1 cellular context compared by ENCODE assay signal in the genomic region with DNA sequence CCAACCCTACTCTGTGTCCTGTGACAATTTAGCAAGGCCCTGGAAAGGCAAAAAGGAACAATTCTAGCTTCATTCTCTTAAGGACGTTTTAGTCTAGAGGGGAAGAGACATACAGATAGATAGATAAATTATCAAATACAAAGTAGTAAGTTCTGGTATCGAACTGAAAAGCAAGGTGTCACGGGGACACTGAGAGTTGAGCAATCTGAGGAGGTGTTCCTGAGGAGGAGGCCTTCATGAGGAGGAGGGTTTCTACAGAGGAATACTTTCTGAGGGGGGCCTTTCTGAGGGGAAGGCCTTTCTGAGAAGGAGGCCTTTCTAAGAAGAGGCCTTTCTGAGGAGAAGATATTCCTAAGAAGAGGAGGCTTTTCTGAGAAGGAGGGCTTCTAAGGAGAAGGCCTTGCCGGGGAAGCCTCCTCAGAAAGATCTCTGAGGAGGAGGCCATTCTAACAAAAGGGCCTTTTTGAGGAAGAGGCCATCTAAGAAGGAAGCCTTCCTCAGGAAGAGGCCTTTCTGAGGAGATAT.
TF ChIP-seq lines count a peak whose summit lies in the region.

No MANE protein-coding gene starts in this region.

TF ChIP-seq in GM12878, 131 proteins besides CTCF, POLR2A, EP300 and RAD21:
- TF ChIP-seq MXI1 (IDR thresholded peaks at IDR 0.05; ENCODE audit: low read depth, low read length) (no peak), PAX5 (IDR thresholded peaks at IDR 0.05; ENCODE audit: borderline replicate concordance, low read depth, low read length) (no peak), ZBTB40 (IDR thresholded peaks at IDR 0.05; ENCODE audit: borderline replicate concordance) (no peak), EZH2 (IDR thresholded peaks at IDR 0.05; ENCODE audit: borderline replicate concordance, control insufficient read depth, low read depth, low read length) (no peak), PBX3 (IDR thresholded peaks at IDR 0.05; ENCODE audit: insufficient replicate concordance, low read depth, low read length) (no peak), IKZF1 (conservative IDR thresholded peaks at IDR 0.05) (no peak), NFIC (IDR thresholded peaks at IDR 0.05; ENCODE audit: low read depth, low read length) (no peak), SUPT20H (IDR thresholded peaks at IDR 0.05; ENCODE audit: borderline replicate concordance, control insufficient read depth, low read depth, low read length) (no peak), NBN (IDR thresholded peaks at IDR 0.05) (no peak), ZZZ3 (IDR thresholded peaks at IDR 0.05; ENCODE audit: control insufficient read depth, insufficient read length, low read depth) (no peak), NRF1 (conservative IDR thresholded peaks at IDR 0.05; ENCODE audit: low read depth, low read length) (no peak), SPI1 (IDR thresholded peaks at IDR 0.05; ENCODE audit: borderline replicate concordance, insufficient read depth, low read depth, low read length) (no peak), EGR1 (IDR thresholded peaks at IDR 0.05; ENCODE audit: borderline replicate concordance in 1 of 2, low read depth in 2 of 2, low read length in 2 of 2) (no peak), SUZ12 (IDR thresholded peaks at IDR 0.05; ENCODE audit: unreplicated experiment) (no peak)
